Comparison of ENCODE assay signal across 19 cellular contexts in genomic region chr12:113870035-113870434, GRCh38.
DNase-seq lines count a peak whose midpoint lies in the region; ATAC-seq and TF ChIP-seq lines count a peak whose summit lies in the region.
"Had no signal": no experiment of that assay in that cellular context is flagged by ENCODE, and none has a peak within 500 bp of the region (broad histone marks: within the 10 kb centered on the region; RNA-seq: fewer than 3 reads in every experiment).

No MANE protein-coding gene starts in this region.

- no peaks in the 10 kb centered on the region for H3K9me3 Mint-ChIP-seq in activated CD4-positive, alpha-beta T cell treated with anti-CD3 and anti-CD28 coated beads, Interleukin-2, amount 10 ng/mL, durations not matched to agents 7 days and 5 days
- H3K9me3 Mint-ChIP-seq in activated CD4-positive, alpha-beta T cell treated with anti-CD3 and anti-CD28 coated beads, Interleukin-2, amount 10 ng/mL, durations not matched to agents 24 days and 14 days, result no peaks in the 10 kb centered on the region
- H3K9me3 Mint-ChIP-seq: CD4-positive, CD25-positive, alpha-beta regulatory T cell; T-cell had no signal

- H3F3A ChIP-seq in PC-9 (ENCODE audit: insufficient read depth, low read depth), result no peaks in the 10 kb centered on the region

- ATAC-seq in HG03432 (IDR thresholded peaks at IDR 0.05; ENCODE audit: unreplicated experiment), result no peak
- ATAC-seq: HCT116, T-cell had no signal

- H3K27me3 Mint-ChIP-seq in activated CD4-positive, alpha-beta T cell treated with anti-CD3 and anti-CD28 coated beads, Interleukin-2, amount 10 ng/mL, durations not matched to agents 7 days and 5 days, result no peaks in the 10 kb centered on the region
- no peaks in the 10 kb centered on the region for H3K27me3 Mint-ChIP-seq in activated CD4-positive, alpha-beta T cell treated with anti-CD3 and anti-CD28 coated beads, Interleukin-2, amount 10 ng/mL, durations not matched to agents 24 days and 14 days
- H3K27me3 Mint-ChIP-seq: CD4-positive, CD25-positive, alpha-beta regulatory T cell; T-cell had no signal

- no peaks in the 10 kb centered on the region for H3K9me2 ChIP-seq in PC-9 (ENCODE audit: insufficient read depth)

- DNase-seq in activated CD4-positive, alpha-beta T cell treated with anti-CD3 and anti-CD28 coated beads, Interleukin-2, amount 10 ng/mL, durations not matched to agents 7 days and 5 days, result no peak
- no peak for DNase-seq in activated CD4-positive, alpha-beta T cell treated with anti-CD3 and anti-CD28 coated beads, Interleukin-2, amount 10 ng/mL, durations not matched to agents 24 days and 14 days
- peak; percentile 14 for DNase-seq in NCI-H2227 (lab: John Stamatoyannopoulos, UW; ENCODE audit: unreplicated experiment)
- peak in 6 of 10 donors; percentile 45 to 65 (median 53) for DNase-seq in dorsolateral prefrontal cortex
- DNase-seq in DMS53 (lab: John Stamatoyannopoulos, UW), result no peak
- DNase-seq in PC-9, result no peak
- DNase-seq: BE2C; CD4-positive, CD25-positive, alpha-beta regulatory T cell; DMS79; GOT3; KG1; NCI-H1105; NCI-H187; NCI-H2171; NCI-H446 treated with DMSO at 0.1 percent for 48 hours; SJCRH30; T-cell had no signal

- H3K27ac Mint-ChIP-seq in activated CD4-positive, alpha-beta T cell treated with anti-CD3 and anti-CD28 coated beads, Interleukin-2, amount 10 ng/mL, durations not matched to agents 7 days and 5 days, result peak overlapping the region; percentile 42
- no peak overlapping the region for H3K27ac Mint-ChIP-seq in activated CD4-positive, alpha-beta T cell treated with anti-CD3 and anti-CD28 coated beads, Interleukin-2, amount 10 ng/mL, durations not matched to agents 24 days and 14 days
- H3K27ac Mint-ChIP-seq: T-cell had no signal

- BruUV-seq in PC-9 (replicated peaks; lab: Mats Ljungman, UMichigan), result no TSS peak

- TF ChIP-seq CTCF in dorsolateral prefrontal cortex (IDR thresholded peaks at IDR 0.05 in 54 of 56, conservative IDR thresholded peaks at IDR 0.05 in 2 of 56; ENCODE audit: low read depth in 1 of 56, partially characterized antibody in 56 of 56) (no peak), PC-9 (conservative IDR thresholded peaks at IDR 0.05) (no peak)

- no peaks in the 10 kb centered on the region for H3K4me1 Mint-ChIP-seq in activated CD4-positive, alpha-beta T cell treated with anti-CD3 and anti-CD28 coated beads, Interleukin-2, amount 10 ng/mL, durations not matched to agents 7 days and 5 days
- H3K4me1 Mint-ChIP-seq in activated CD4-positive, alpha-beta T cell treated with anti-CD3 and anti-CD28 coated beads, Interleukin-2, amount 10 ng/mL, durations not matched to agents 24 days and 14 days, result no peaks in the 10 kb centered on the region

- H3K27me3 ChIP-seq in dorsolateral prefrontal cortex, result no peaks in the 10 kb centered on the region
- H3K27me3 ChIP-seq in PC-9 (ENCODE audit: insufficient read depth, low read depth), result no peaks in the 10 kb centered on the region
- H3K27me3 ChIP-seq: BE2C, SJCRH30 had no signal

- no peak overlapping the region for H3K4me2 ChIP-seq in PC-9

- no peaks in the 10 kb centered on the region for H3K79me2 ChIP-seq in PC-9 (ENCODE audit: low read depth)

- no peaks in the 10 kb centered on the region for H3K4me1 ChIP-seq in PC-9 (replicated peaks; ENCODE audit: insufficient read depth)
- H3K4me1 ChIP-seq: BE2C, SJCRH30 had no signal

- H3K27ac ChIP-seq in dorsolateral prefrontal cortex (no peak overlapping the region), PC-9 (no peak overlapping the region)
- H3K27ac ChIP-seq: SJCRH30 had no signal

- no peak overlapping the region for H3K4me3 Mint-ChIP-seq in activated CD4-positive, alpha-beta T cell treated with anti-CD3 and anti-CD28 coated beads, Interleukin-2, amount 10 ng/mL, durations not matched to agents 7 days and 5 days
- H3K4me3 Mint-ChIP-seq in activated CD4-positive, alpha-beta T cell treated with anti-CD3 and anti-CD28 coated beads, Interleukin-2, amount 10 ng/mL, durations not matched to agents 24 days and 14 days, result no peak overlapping the region
- H3K4me3 Mint-ChIP-seq: CD4-positive, CD25-positive, alpha-beta regulatory T cell; T-cell had no signal

- no peaks in the 10 kb centered on the region for H4K20me1 ChIP-seq in PC-9 (ENCODE audit: insufficient read depth)

- no peaks in the 10 kb centered on the region for H3K9me3 ChIP-seq in PC-9 (ENCODE audit: insufficient read depth, low read depth)
- H3K9me3 ChIP-seq: BE2C, SJCRH30 had no signal

- CTCF ChIA-PET in activated CD4-positive, alpha-beta T cell treated with anti-CD3 and anti-CD28 coated beads, Interleukin-2, amount 10 ng/mL, durations not matched to agents 7 days and 5 days (lab: Charles Lee), result no interaction called here
- CTCF ChIA-PET in PC-9 (lab: Charles Lee), result no interaction called here

- H2AFZ ChIP-seq in PC-9, result no peak overlapping the region

- no peaks in the 10 kb centered on the region for H3K36me3 Mint-ChIP-seq in activated CD4-positive, alpha-beta T cell treated with anti-CD3 and anti-CD28 coated beads, Interleukin-2, amount 10 ng/mL, durations not matched to agents 7 days and 5 days (ENCODE audit: low read depth)
- H3K36me3 Mint-ChIP-seq in activated CD4-positive, alpha-beta T cell treated with anti-CD3 and anti-CD28 coated beads, Interleukin-2, amount 10 ng/mL, durations not matched to agents 24 days and 14 days (ENCODE audit: low read depth), result peaks cover 6% of the 10 kb centered on the region

- H3K36me3 ChIP-seq in PC-9 (ENCODE audit: low read depth), result no peaks in the 10 kb centered on the region
- H3K36me3 ChIP-seq: BE2C, SJCRH30 had no signal

- POLR2A ChIA-PET in activated CD4-positive, alpha-beta T cell treated with anti-CD3 and anti-CD28 coated beads, Interleukin-2, amount 10 ng/mL, durations not matched to agents 7 days and 5 days (lab: Charles Lee), result no interaction called here
- POLR2A ChIA-PET in PC-9 (lab: Charles Lee; ENCODE audit: unreplicated experiment), result no interaction called here

- intact Hi-C loops in activated CD4-positive, alpha-beta T cell treated with anti-CD3 and anti-CD28 coated beads, Interleukin-2, amount 10 ng/mL, durations not matched to agents 24 days and 14 days (cut with micrococcal nuclease), result no loop called here
- intact Hi-C loops in dorsolateral prefrontal cortex (cut with DNase I) (no loop called here), PC-9 (cut with micrococcal nuclease; ENCODE audit: unreplicated experiment) (no loop called here)

- H3K4me3 ChIP-seq in dorsolateral prefrontal cortex (no peak overlapping the region), PC-9 (no peak overlapping the region)
- H3K4me3 ChIP-seq: SJCRH30 had no signal

Comparison
In these comparisons a context has a peak if more than half of its experiments do, and no peak if none do; other contexts are left out.
1. DNase-seq: peak in NCI-H2227 (single experiment) and dorsolateral prefrontal cortex (6 of 10); none in activated CD4-positive, alpha-beta T cell treated with anti-CD3 and anti-CD28 coated beads, Interleukin-2, amount 10 ng/mL, durations not matched to agents 7 days and 5 days (single experiment), activated CD4-positive, alpha-beta T cell treated with anti-CD3 and anti-CD28 coated beads, Interleukin-2, amount 10 ng/mL, durations not matched to agents 24 days and 14 days (single experiment), DMS53 (single experiment) and PC-9 (0 of 2).